Comparison of ENCODE assay signal across 25 cellular contexts in genomic region chr3:61862614-61863289, GRCh38.
"Had no signal": no experiment of that assay in that cellular context is flagged by ENCODE, and none has a peak within 500 bp of the region (broad histone marks: within the 10 kb centered on the region; RNA-seq: fewer than 3 reads in every experiment).

No MANE protein-coding gene starts in this region.

- FAIRE-seq: keratinocyte had no signal

- H3K27ac ChIP-seq: esophagus muscularis mucosa, lower lobe of right lung, stomach, suprapubic skin, upper lobe of right lung had no signal

- DNase-seq: activated CD4-positive, alpha-beta memory T cell treated with anti-CD3 and anti-CD28 coated beads, Interleukin-2, amount 10 ng/mL, durations not matched to agents 7 days and 5 days; activated CD4-positive, alpha-beta T cell treated with anti-CD3 and anti-CD28 coated beads for 1 hour; activated CD4-positive, alpha-beta T cell treated with anti-CD3 and anti-CD28 coated beads, Interleukin-2, amount 10 ng/mL, durations not matched to agents 7 days and 5 days; activated CD8-positive, alpha-beta memory T cell treated with anti-CD3 and anti-CD28 coated beads, Interleukin-2, amount 50 U/mL, for 48 hours; activated gamma-delta T cell treated with Interleukin-2 at 50 U/mL for 16 hours; activated naive CD8-positive, alpha-beta T cell treated with anti-CD3 and anti-CD28 coated beads, Interleukin-2, amount 50 U/mL, for 24 hours; activated T-cell treated with anti-CD3 and anti-CD28 coated beads, Interleukin-2, amount 50 U/mL, for 4 hours; amygdala; dermis blood vessel endothelial cell; effector CD4-positive, alpha-beta T cell; foreskin melanocyte; lower lobe of right lung; retina; stimulated activated CD4-positive, alpha-beta T cell treated with anti-CD3 and anti-CD28 coated beads, Interleukin-15, amount 100 ng/mL, for 24 hours; stimulated activated CD4-positive, alpha-beta T cell treated with anti-CD3 and anti-CD28 coated beads, Interleukin-2, amount 100 ng/mL, for 24 hours; stimulated activated naive B cell treated with anti-CD40 and anti-IgM and Interleukin-4, amounts not matched to agents 10 μg/mL and 1 μg/mL and 100 μg/mL, for 72 hours; stomach; T-helper 17 cell; T1000; tibial artery; upper lobe of right lung had no signal

- ATAC-seq: activated naive CD8-positive, alpha-beta T cell treated with anti-CD3 and anti-CD28 coated beads, Interleukin-2, amount 50 U/mL, for 24 hours; activated T-cell treated with anti-CD3 and anti-CD28 coated beads, Interleukin-2, amount 50 U/mL, for 4 hours; activated T-helper 17 cell treated with anti-CD3 and anti-CD28 coated beads, Interleukin-2, amount 50 U/mL, for 72 hours; lower lobe of right lung; stimulated activated naive B cell treated with anti-CD40 and anti-IgM and Interleukin-4, amounts not matched to agents 10 μg/mL and 1 μg/mL and 100 μg/mL, for 72 hours; T-helper 17 cell; upper lobe of right lung had no signal

- H3K27me3 ChIP-seq: esophagus muscularis mucosa, stomach, suprapubic skin, tibial artery, upper lobe of right lung had no signal

- H3K4me1 ChIP-seq: lower lobe of right lung, suprapubic skin, upper lobe of right lung had no signal

- H3K4me3 ChIP-seq: esophagus muscularis mucosa, lower lobe of right lung, stomach, suprapubic skin, tibial artery, upper lobe of right lung had no signal

- H3K36me3 ChIP-seq: esophagus muscularis mucosa, lower lobe of right lung, stomach, suprapubic skin, tibial artery, upper lobe of right lung had no signal

- H3K9me3 ChIP-seq: esophagus muscularis mucosa, lower lobe of right lung, stomach, suprapubic skin, tibial artery, upper lobe of right lung had no signal
